Comparison of ENCODE assay signal across 27 cellular contexts in genomic region chr6:168307011-168307694, GRCh38. TPM values are rescaled to one million over a fixed set of nuclear protein-coding genes. Genes with fewer than 3 reads are reported as not detected.
DNase-seq lines count a peak whose midpoint lies in the region; ATAC-seq, FAIRE-seq and TF ChIP-seq lines count a peak whose summit lies in the region.
"Had no signal": no experiment of that assay in that cellular context is flagged by ENCODE, and none has a peak within 500 bp of the region (broad histone marks: within the 10 kb centered on the region; RNA-seq: fewer than 3 reads in every experiment).

No MANE protein-coding gene starts in this region.

- H3K9me3 Mint-ChIP-seq in activated naive CD4-positive, alpha-beta T cell treated with anti-CD3 and anti-CD28 coated beads, Interleukin-2, amount 10 ng/mL, durations not matched to agents 7 days and 5 days = no peaks in the 10 kb centered on the region
- H3K9me3 Mint-ChIP-seq: CD4-positive, alpha-beta T cell; CD8-positive, alpha-beta memory T cell had no signal

- TF ChIP-seq EP300 in HepG2 (IDR thresholded peaks at IDR 0.05; ENCODE audit: low read depth in 2 of 2, low read length in 2 of 2) (no peak), HepG2 (CRISPR knock-in tag; IDR thresholded peaks at IDR 0.05; ENCODE audit: borderline replicate concordance) (no peak), suprapubic skin (IDR thresholded peaks at IDR 0.05) (no peak)

- no peak overlapping the region for H3K4me3 Mint-ChIP-seq in activated naive CD4-positive, alpha-beta T cell treated with anti-CD3 and anti-CD28 coated beads, Interleukin-2, amount 10 ng/mL, durations not matched to agents 7 days and 5 days
- H3K4me3 Mint-ChIP-seq: CD14-positive monocyte; CD4-positive, alpha-beta T cell; CD8-positive, alpha-beta memory T cell had no signal

- H3K27ac Mint-ChIP-seq in activated naive CD4-positive, alpha-beta T cell treated with anti-CD3 and anti-CD28 coated beads, Interleukin-2, amount 10 ng/mL, durations not matched to agents 7 days and 5 days = peak overlapping the region; percentile 43
- H3K27ac Mint-ChIP-seq: CD4-positive, alpha-beta T cell; CD8-positive, alpha-beta memory T cell had no signal

- no peak overlapping the region for H3K9ac ChIP-seq in HepG2 (ENCODE audit: insufficient read depth, low read depth, low read length)
- H3K9ac ChIP-seq: BLaER1 treated with 17β-estradiol and CSF1 and Interleukin-3, amounts not matched to agents 10 nM and 100 nM; GM23248 had no signal

- H3K27me3 ChIP-seq in HepG2 (ENCODE audit: control insufficient read depth in 1 of 2, insufficient read depth in 2 of 2, low read length in 2 of 2) (no peaks in the 10 kb centered on the region), osteoblast (ENCODE audit: insufficient read depth, low read length) (no peaks in the 10 kb centered on the region), suprapubic skin (no peaks in the 10 kb centered on the region)
- H3K27me3 ChIP-seq: BE2C; BLaER1 treated with 17β-estradiol and CSF1 and Interleukin-3, amounts not matched to agents 10 nM and 100 nM had no signal

- H3K4me3 ChIP-seq in HepG2 (replicated peaks in 1 of 3; ENCODE audit: insufficient read depth in 1 of 3, low read depth in 2 of 3, low read length in 3 of 3) = no peak overlapping the region
- no peak overlapping the region for H3K4me3 ChIP-seq in osteoblast (ENCODE audit: insufficient read depth, low read length)
- H3K4me3 ChIP-seq in suprapubic skin = no peak overlapping the region
- H3K4me3 ChIP-seq: BLaER1 treated with 17β-estradiol and CSF1 and Interleukin-3, amounts not matched to agents 10 nM and 100 nM; GM12878; GM23248 had no signal

- TF ChIP-seq CTCF in HepG2 (CRISPR knock-in tag; IDR thresholded peaks at IDR 0.05) (no peak), osteoblast (IDR thresholded peaks at IDR 0.05; ENCODE audit: extremely low read depth, low read depth, low read length) (no peak), suprapubic skin (IDR thresholded peaks at IDR 0.05) (no peak)

- H3K36me3 ChIP-seq in HepG2 (replicated peaks in 1 of 2; ENCODE audit: control insufficient read depth in 1 of 2, insufficient read depth in 2 of 2, low read length in 2 of 2) = no peaks in the 10 kb centered on the region
- no peaks in the 10 kb centered on the region for H3K36me3 ChIP-seq in osteoblast (ENCODE audit: insufficient read depth, low read length)
- H3K36me3 ChIP-seq in suprapubic skin = peaks cover 6% of the 10 kb centered on the region
- H3K36me3 ChIP-seq: BE2C; BLaER1 treated with 17β-estradiol and CSF1 and Interleukin-3, amounts not matched to agents 10 nM and 100 nM had no signal

- H2AFZ ChIP-seq in HepG2 (ENCODE audit: low read length) (no peak overlapping the region), osteoblast (ENCODE audit: low read length) (no peak overlapping the region)
- H2AFZ ChIP-seq: GM23248 had no signal

- H3K9me3 ChIP-seq in HepG2 (ENCODE audit: low read length) (no peaks in the 10 kb centered on the region), osteoblast (ENCODE audit: low read depth, low read length) (no peaks in the 10 kb centered on the region), suprapubic skin (no peaks in the 10 kb centered on the region)
- H3K9me3 ChIP-seq: BE2C had no signal

- H3K4me2 ChIP-seq in HepG2 (ENCODE audit: low read depth, low read length) (no peak overlapping the region), osteoblast (ENCODE audit: insufficient read depth, low read length) (no peak overlapping the region)
- H3K4me2 ChIP-seq: BLaER1 treated with 17β-estradiol and CSF1 and Interleukin-3, amounts not matched to agents 10 nM and 100 nM had no signal

- CTCF ChIA-PET in activated naive CD4-positive, alpha-beta T cell treated with anti-CD3 and anti-CD28 coated beads, Interleukin-2, amount 10 ng/mL, durations not matched to agents 7 days and 5 days (lab: Charles Lee) = no interaction called here
- CTCF ChIA-PET in HepG2 (lab: Yijun Ruan, JAX; ENCODE audit: low intra/inter-chr PET ratio, low total read pairs) = no interaction called here

- TF ChIP-seq RAD21 in HepG2 (CRISPR knock-in tag; IDR thresholded peaks at IDR 0.05) = no peak

- no peaks in the 10 kb centered on the region for H3K79me2 ChIP-seq in HepG2 (ENCODE audit: insufficient read depth, low read length)
- no peaks in the 10 kb centered on the region for H3K79me2 ChIP-seq in osteoblast (ENCODE audit: insufficient read depth, low read length)

- ATAC-seq in HepG2 (no peak; the same call in 2 of the 3 replicates), HG03139 (IDR thresholded peaks at IDR 0.05; ENCODE audit: unreplicated experiment) (no peak)
- ATAC-seq: GM12878 had no signal

- H3K4me1 Mint-ChIP-seq in activated naive CD4-positive, alpha-beta T cell treated with anti-CD3 and anti-CD28 coated beads, Interleukin-2, amount 10 ng/mL, durations not matched to agents 7 days and 5 days = no peaks in the 10 kb centered on the region
- H3K4me1 Mint-ChIP-seq: CD14-positive monocyte; CD8-positive, alpha-beta memory T cell had no signal

- H4K20me1 ChIP-seq in HepG2 (ENCODE audit: insufficient read depth, low read length) (no peaks in the 10 kb centered on the region), osteoblast (ENCODE audit: insufficient read depth, low read length) (no peaks in the 10 kb centered on the region)
- H4K20me1 ChIP-seq: BLaER1 treated with 17β-estradiol and CSF1 and Interleukin-3, amounts not matched to agents 10 nM and 100 nM had no signal

- TF ChIP-seq POLR2A in HepG2 (IDR thresholded peaks at IDR 0.05; ENCODE audit: insufficient read depth in 1 of 2, low read depth in 2 of 2, low read length in 2 of 2) = no peak
- no peak for TF ChIP-seq POLR2A in suprapubic skin (IDR thresholded peaks at IDR 0.05)

- POLR2A ChIA-PET in HepG2 (lab: Yijun Ruan, JAX) = no interaction called here

- FAIRE-seq in HepG2 (lab: Jason Lieb, UNC) = no peak
- FAIRE-seq: A204.1, D721Med, GM12878, GM19239, H1 had no signal

- in situ Hi-C loops in HepG2 (cut with HindIII; ENCODE audit: extremely low pct_ligation_motif_present, low pct_unique_long_range_greater_than_20kb) = no loop called here

- no peak for DNase-seq in activated naive CD4-positive, alpha-beta T cell treated with anti-CD3 and anti-CD28 coated beads, Interleukin-2, amount 10 ng/mL, durations not matched to agents 7 days and 5 days
- DNase-seq in activated naive CD4-positive, alpha-beta T cell (lab: John Stamatoyannopoulos, UW) = no peak
- no peak for DNase-seq in HepG2 (ENCODE audit: low spot score)
- peak; percentile 82 for DNase-seq in osteoblast (ENCODE audit: insufficient read length, low spot score, missing footprints)
- DNase-seq in AG08395 (ENCODE audit: low spot score) = no peak
- DNase-seq in suprapubic skin (ENCODE audit: low spot score in 2 of 2) = no peak
- DNase-seq: AML-193; BE2C; CD4-positive, alpha-beta T cell; CD8-positive, alpha-beta memory T cell; DMS 273 treated with DMSO at 0.1 percent for 48 hours; DMS79; EL; GDM1; GM23248; H7; HCEC 1CT had no signal

- no peaks in the 10 kb centered on the region for H3K36me3 Mint-ChIP-seq in activated naive CD4-positive, alpha-beta T cell treated with anti-CD3 and anti-CD28 coated beads, Interleukin-2, amount 10 ng/mL, durations not matched to agents 7 days and 5 days
- H3K36me3 Mint-ChIP-seq: CD14-positive monocyte; CD8-positive, alpha-beta memory T cell had no signal

- BruUV-seq in HepG2 (replicated peaks; lab: Mats Ljungman, UMichigan) = no TSS peak

- H3K27ac ChIP-seq in HepG2 (ENCODE audit: extremely low read length, insufficient read depth, low read length) (no peak overlapping the region), osteoblast (ENCODE audit: low read depth, low read length) (no peak overlapping the region), suprapubic skin (no peak overlapping the region)
- H3K27ac ChIP-seq: 22Rv1; BLaER1 treated with 17β-estradiol and CSF1 and Interleukin-3, amounts not matched to agents 10 nM and 100 nM; GM23248 had no signal

- H3K4me1 ChIP-seq in HepG2 (ENCODE audit: insufficient read depth, low read length) (peaks cover 24% of the 10 kb centered on the region), osteoblast (ENCODE audit: insufficient read depth, low read length) (no peaks in the 10 kb centered on the region), suprapubic skin (no peaks in the 10 kb centered on the region)

- WGBS in HepG2 (ENCODE audit: low lambda C conversion rate) = 84% methylated on average over 26 of the region's 30 CpGs
- WGBS in suprapubic skin = 88% methylated on average over 11 of the region's 30 CpGs

- H3K27me3 Mint-ChIP-seq in activated naive CD4-positive, alpha-beta T cell treated with anti-CD3 and anti-CD28 coated beads, Interleukin-2, amount 10 ng/mL, durations not matched to agents 7 days and 5 days = no peaks in the 10 kb centered on the region

- intact Hi-C loops in HepG2 (cut with micrococcal nuclease; ENCODE audit: unreplicated experiment) = no loop called here

TF ChIP-seq in HepG2, 621 proteins besides CTCF, POLR2A, EP300 and RAD21 (continues in another document):
- TF ChIP-seq HOXA7 (CRISPR knock-in tag; IDR thresholded peaks at IDR 0.05) = no peak
- TF ChIP-seq MTF2 (CRISPR knock-in tag; IDR thresholded peaks at IDR 0.05; ENCODE audit: borderline replicate concordance) = no peak
- TF ChIP-seq ZBTB38 (CRISPR knock-in tag; IDR thresholded peaks at IDR 0.05) = 0 out of 2 replicates have a peak, but pooled peaks have one; percentile 22

RNA-seq across cellular contexts. Expression of gene DACT2, which starts 12.4 kb away (rescaled TPM):
- not detected in 2 replicates for total RNA-seq in HepG2 (2016; rRNA removed; fragmentation: Illumina TruSeq; extraction: Trizol)
- total RNA-seq in HepG2 (2016; cell fraction: cytosol; rRNA removed; fragmentation: Illumina TruSeq; extraction: Trizol; ENCODE audit: low read depth) = not detected in 2 replicates
- not detected in 2 replicates for total RNA-seq in HepG2 (2016; cell fraction: insoluble cytoplasmic fraction; rRNA removed; fragmentation: Illumina TruSeq; extraction: Trizol)
- total RNA-seq in HepG2 (2016; cell fraction: membrane; rRNA removed; fragmentation: Illumina TruSeq; extraction: Trizol) = not detected in 2 replicates
- not detected in 2 replicates for total RNA-seq in HepG2 (2016; cell fraction: nucleus; rRNA removed; fragmentation: Illumina TruSeq; extraction: Trizol)
- 0.10 and 0.15 TPM in 2 replicates for polyA plus RNA-seq in HepG2 (2011; rRNA removed)
- polyA plus RNA-seq in HepG2 (2011; cell fraction: cytosol; rRNA removed) = 0.12 and 0.23 TPM in 2 replicates
- polyA plus RNA-seq in HepG2 (2011; cell fraction: nucleus; rRNA removed) = 0.23 and 0.45 TPM in 2 replicates
- polyA plus RNA-seq in HepG2 (2012) = not detected in 2 replicates
- polyA plus RNA-seq in HepG2 (2016; cell fraction: cytosol; fragmentation: Illumina TruSeq; extraction: Trizol; ENCODE audit: low read depth) = not detected in 2 replicates
- polyA plus RNA-seq in HepG2 (2016; cell fraction: insoluble cytoplasmic fraction; fragmentation: Illumina TruSeq; extraction: Trizol; ENCODE audit: low read depth) = not detected in 2 replicates
- not detected in 2 replicates for polyA plus RNA-seq in HepG2 (2016; cell fraction: membrane; fragmentation: Illumina TruSeq; extraction: Trizol; ENCODE audit: low read depth)
- polyA plus RNA-seq in HepG2 (2016; cell fraction: nucleus; fragmentation: Illumina TruSeq; extraction: Trizol; ENCODE audit: insufficient read depth, low read depth) = not detected in 2 replicates
- polyA minus RNA-seq in HepG2 (2011; rRNA and poly(A)+ RNA removed; ENCODE audit: low replicate concordance) = 0.26 TPM in 1 of 2 replicates, not detected in the other
- 0.26 and 0.30 TPM in 2 replicates for polyA minus RNA-seq in HepG2 (2011; cell fraction: cytosol; rRNA and poly(A)+ RNA removed)
- polyA minus RNA-seq in HepG2 (2011; cell fraction: nucleus; rRNA and poly(A)+ RNA removed) = 0.25 TPM in 1 of 2 replicates, not detected in the other
- total RNA-seq in osteoblast = not detected in 2 replicates
- total RNA-seq in suprapubic skin = 10 to 100 TPM in 2 of 4 donors, 1 to 10 TPM in 2; 6.0 to 19.9 (median 10.0) TPM
- total RNA-seq: CD4-positive, alpha-beta T cell; CD8-positive, alpha-beta memory T cell; GM12878; GM23248 had no signal
- polyA plus RNA-seq: AG04450; CD14-positive monocyte; CD8-positive, alpha-beta memory T cell; GM12878; GM23248 had no signal
